ENCODE assay signal across 20 cellular contexts in genomic region chr14:72787841-72788240, GRCh38.
"Had no signal": no experiment of that assay in that cellular context is flagged by ENCODE, and none has a peak within 500 bp of the region (broad histone marks: within the 10 kb centered on the region; RNA-seq: fewer than 3 reads in every experiment).

No MANE protein-coding gene starts in this region.

- ATAC-seq: activated CD8-positive, alpha-beta T cell treated with anti-CD3 and anti-CD28 coated beads, Interleukin-2, amount 10 ng/mL, durations not matched to agents 7 days and 5 days; left colon; mucosa of descending colon; naive thymus-derived CD8-positive, alpha-beta T cell; right lobe of liver; T-helper 17 cell had no signal

- H3K4me1 ChIP-seq: prostate gland, vagina had no signal

- H3K27me3 ChIP-seq: right lobe of liver, tibial artery, vagina had no signal

- H3K4me2 ChIP-seq: smooth muscle cell had no signal

- H3K27ac ChIP-seq: prostate gland, right lobe of liver, tibial artery, vagina had no signal

- H3K27ac Mint-ChIP-seq: activated CD8-positive, alpha-beta T cell treated with anti-CD3 and anti-CD28 coated beads, Interleukin-2, amount 10 ng/mL, durations not matched to agents 7 days and 5 days; activated naive CD8-positive, alpha-beta T cell; T-helper 17 cell had no signal

- FAIRE-seq: frontal cortex had no signal

- H3K36me3 ChIP-seq: prostate gland, right lobe of liver, tibial artery, vagina had no signal

- DNase-seq: activated CD4-positive, alpha-beta T cell treated with anti-CD3 and anti-CD28 coated beads for 4 hours; activated CD8-positive, alpha-beta memory T cell treated with anti-CD3 and anti-CD28 coated beads, Interleukin-2, amount 50 U/mL, for 4 hours; activated CD8-positive, alpha-beta T cell treated with anti-CD3 and anti-CD28 coated beads, Interleukin-2, amount 10 ng/mL, durations not matched to agents 7 days and 5 days; activated effector memory CD4-positive, alpha-beta T cell treated with anti-CD3 and anti-CD28 coated beads, Interleukin-2, amount 50 U/mL, for 16 hours; activated T-cell treated with anti-CD3 and anti-CD28 coated beads, Interleukin-2, amount 50 U/mL, for 48 hours; anterior cingulate cortex; cerebellar nuclear complex; dermis blood vessel endothelial cell; left colon; mucosa of descending colon; T-helper 17 cell; tibial artery had no signal

- H3K9me3 ChIP-seq: mucosa of descending colon, prostate gland, right lobe of liver, tibial artery, vagina had no signal

- H3K36me3 Mint-ChIP-seq: activated naive CD8-positive, alpha-beta T cell; naive thymus-derived CD8-positive, alpha-beta T cell had no signal

- H3K4me3 ChIP-seq: lung, mucosa of descending colon, prostate gland, right lobe of liver, smooth muscle cell, tibial artery, vagina had no signal

- H3K9me3 Mint-ChIP-seq: naive thymus-derived CD8-positive, alpha-beta T cell had no signal

- H3K4me3 Mint-ChIP-seq: activated CD8-positive, alpha-beta T cell treated with anti-CD3 and anti-CD28 coated beads, Interleukin-2, amount 10 ng/mL, durations not matched to agents 7 days and 5 days; activated naive CD8-positive, alpha-beta T cell; naive thymus-derived CD8-positive, alpha-beta T cell; T-helper 17 cell had no signal

- H3K27me3 Mint-ChIP-seq: activated naive CD8-positive, alpha-beta T cell had no signal
